Comparison of ENCODE assay signal across 29 cellular contexts in genomic region chr12:69298133-69298532, GRCh38. TPM values are rescaled to one million over a fixed set of nuclear protein-coding genes. Genes with fewer than 3 reads are reported as not detected.
"Had no signal": no experiment of that assay in that cellular context is flagged by ENCODE, and none has a peak within 500 bp of the region (broad histone marks: within the 10 kb centered on the region; RNA-seq: fewer than 3 reads in every experiment).

No MANE protein-coding gene starts in this region.

- H3K36me3 Mint-ChIP-seq: mesothelial cell of epicardium had no signal

- H3K4me3 ChIP-seq: coronary artery, dorsolateral prefrontal cortex, esophagus squamous epithelium, gastrocnemius medialis, heart right ventricle, left lung, lower lobe of right lung, mucosa of descending colon had no signal

- H3K9me3 ChIP-seq: gastrocnemius medialis, lower lobe of right lung, mucosa of descending colon had no signal

- DNase-seq: dermis blood vessel endothelial cell; dorsolateral prefrontal cortex; effector CD4-positive, alpha-beta T cell; effector memory CD4-positive, alpha-beta T cell; erythroblast; esophagus squamous epithelium; foreskin fibroblast; foreskin melanocyte; gastrocnemius medialis; glutamatergic neuron; head of caudate nucleus; heart right ventricle; hippocampal formation; left cardiac atrium; left lung; left ventricle myocardium superior; lower lobe of right lung; mesenchymal stem cell; mucosa of descending colon; naive thymus-derived CD4-positive, alpha-beta T cell had no signal

- FAIRE-seq: colon, islet of Langerhans, keratinocyte had no signal

- H3K4me3 Mint-ChIP-seq: mesothelial cell of epicardium; naive thymus-derived CD4-positive, alpha-beta T cell had no signal

- H3K27me3 ChIP-seq: esophagus squamous epithelium, gastrocnemius medialis, left lung had no signal

- H3K27ac ChIP-seq: coronary artery, dorsolateral prefrontal cortex, epithelial cell of prostate, esophagus squamous epithelium, gastrocnemius medialis, heart right ventricle, left lung, lower lobe of right lung had no signal

- ATAC-seq: esophagus mucosa; gastrocnemius medialis; heart right ventricle; left cardiac atrium; left lung; left ventricle myocardium superior; lower lobe of right lung; mucosa of descending colon; naive thymus-derived CD4-positive, alpha-beta T cell had no signal

- H3K27ac Mint-ChIP-seq: mesothelial cell of epicardium; naive thymus-derived CD4-positive, alpha-beta T cell had no signal

- H3K4me1 Mint-ChIP-seq: mesothelial cell of epicardium had no signal

- H3K36me3 ChIP-seq: esophagus squamous epithelium, gastrocnemius medialis, heart right ventricle, left lung, lower lobe of right lung had no signal

- H3K4me1 ChIP-seq: gastrocnemius medialis, heart right ventricle, left lung, lower lobe of right lung had no signal

RNA-seq across cellular contexts. Expression of gene LYZ, which starts 50.0 kb away (rescaled TPM):
- total RNA-seq: dermis blood vessel endothelial cell, glomerular endothelial cell, lung microvascular endothelial cell had no signal
- polyA plus RNA-seq: keratinocyte had no signal
